ENCODE assay signal across 33 cellular contexts in genomic region chr17:11121680-11122079, GRCh38.
"Had no signal": no experiment of that assay in that cellular context is flagged by ENCODE, and none has a peak within 500 bp of the region (broad histone marks: within the 10 kb centered on the region; RNA-seq: fewer than 3 reads in every experiment).

No MANE protein-coding gene starts in this region.

- ATAC-seq: naive thymus-derived CD4-positive, alpha-beta T cell; natural killer cell; psoas muscle; right cardiac atrium; sciatic nerve; stimulated activated memory B cell treated with anti-CD40 and anti-IgM and Interleukin-4, amounts not matched to agents 10 μg/mL and 1 μg/mL and 100 μg/mL, for 72 hours; stimulated activated naive CD8-positive, alpha-beta T cell treated with anti-CD3 and anti-CD28 coated beads, Interleukin-15, amount 100 ng/mL, for 72 hours; stimulated activated naive CD8-positive, alpha-beta T cell treated with anti-CD3 and anti-CD28 coated beads, Interleukin-15, Interleukin-2, amounts not matched to agents 100 U/mL and 50 U/mL, for 24 hours; upper lobe of right lung had no signal

- H3K27me3 ChIP-seq: neutrophil, ovary, spleen, suprapubic skin, testis, tibial artery, transverse colon, upper lobe of right lung, vagina had no signal

- DNase-seq: naive thymus-derived CD4-positive, alpha-beta T cell; natural killer cell; nephron progenitor cell; nucleus accumbens; ovary; posterior cingulate gyrus; psoas muscle; right cardiac atrium; spleen; stimulated activated CD4-positive, alpha-beta T cell treated with anti-CD3 and anti-CD28 coated beads, Interleukin-12 subunit alpha, Interleukin-12 subunit beta, amount 100 ng/mL, for 4 hours; stimulated activated CD4-positive, alpha-beta T cell treated with anti-CD3 and anti-CD28 coated beads, Interleukin-1b, Interleukin-23, amount 100 ng/mL, for 48 hours; stimulated activated CD4-positive, alpha-beta T cell treated with anti-CD3 and anti-CD28 coated beads, Interleukin-4, amount 100 ng/mL, for 1 hour; stimulated activated CD4-positive, alpha-beta T cell treated with anti-CD3 and anti-CD28 coated beads, Interleukin-4, amount 100 ng/mL, for 4 hours; stimulated activated CD8-positive, alpha-beta memory T cell treated with anti-CD3 and anti-CD28 coated beads, Interleukin-4, amount 100 ng/mL, for 48 hours; stimulated activated naive CD4-positive, alpha-beta T cell; stimulated activated naive CD8-positive, alpha-beta T cell treated with anti-CD3 and anti-CD28 coated beads, Interleukin-15, amount 100 ng/mL, for 72 hours; stimulated activated naive CD8-positive, alpha-beta T cell treated with anti-CD3 and anti-CD28 coated beads, Interleukin-15, Interleukin-2, amounts not matched to agents 100 U/mL and 50 U/mL, for 24 hours; substantia nigra; testis; tibial artery; transverse colon; upper lobe of right lung had no signal

- H3K4me3 Mint-ChIP-seq: naive thymus-derived CD4-positive, alpha-beta T cell; natural killer cell; nephron progenitor cell; neural crest cell; stimulated activated memory B cell treated with anti-CD40 and anti-IgM and Interleukin-4, amounts not matched to agents 10 μg/mL and 1 μg/mL and 100 μg/mL, for 72 hours; stimulated activated naive CD8-positive, alpha-beta T cell treated with anti-CD3 and anti-CD28 coated beads, Interleukin-15, amount 100 ng/mL, for 72 hours; type B pancreatic cell had no signal

- H3K27me3 Mint-ChIP-seq: stimulated activated memory B cell treated with anti-CD40 and anti-IgM and Interleukin-4, amounts not matched to agents 10 μg/mL and 1 μg/mL and 100 μg/mL, for 72 hours; stimulated activated naive CD8-positive, alpha-beta T cell treated with anti-CD3 and anti-CD28 coated beads, Interleukin-15, amount 100 ng/mL, for 72 hours had no signal

- H3K4me1 Mint-ChIP-seq: naive thymus-derived CD4-positive, alpha-beta T cell; natural killer cell; nephron progenitor cell; neural crest cell; stimulated activated memory B cell treated with anti-CD40 and anti-IgM and Interleukin-4, amounts not matched to agents 10 μg/mL and 1 μg/mL and 100 μg/mL, for 72 hours; stimulated activated naive CD8-positive, alpha-beta T cell treated with anti-CD3 and anti-CD28 coated beads, Interleukin-15, amount 100 ng/mL, for 72 hours had no signal

- H3K36me3 Mint-ChIP-seq: naive thymus-derived CD4-positive, alpha-beta T cell; natural killer cell; stimulated activated memory B cell treated with anti-CD40 and anti-IgM and Interleukin-4, amounts not matched to agents 10 μg/mL and 1 μg/mL and 100 μg/mL, for 72 hours; type B pancreatic cell had no signal

- H3K4me1 ChIP-seq: parathyroid adenoma, psoas muscle, spleen, testis, tibial artery, upper lobe of right lung, vagina had no signal

- H3K4me3 ChIP-seq: ovary, psoas muscle, skin epidermis, smooth muscle cell, spleen, suprapubic skin, testis, tibial artery, transverse colon, upper lobe of right lung had no signal

- H3K36me3 ChIP-seq: neutrophil, ovary, spleen, suprapubic skin, tibial artery, transverse colon, upper lobe of right lung, vagina had no signal

- H3K27ac ChIP-seq: neutrophil, ovary, parathyroid adenoma, psoas muscle, skin epidermis, spleen, suprapubic skin, testis, tibial artery, transverse colon, upper lobe of right lung, vagina had no signal

- H3K9me3 ChIP-seq: neutrophil, ovary, psoas muscle, suprapubic skin, testis, tibial artery, transverse colon, upper lobe of right lung, vagina had no signal

- H3K27ac Mint-ChIP-seq: naive thymus-derived CD4-positive, alpha-beta T cell; natural killer cell; nephron progenitor cell; progenitor cell of endocrine pancreas; stimulated activated memory B cell treated with anti-CD40 and anti-IgM and Interleukin-4, amounts not matched to agents 10 μg/mL and 1 μg/mL and 100 μg/mL, for 72 hours; stimulated activated naive CD8-positive, alpha-beta T cell treated with anti-CD3 and anti-CD28 coated beads, Interleukin-15, amount 100 ng/mL, for 72 hours; type B pancreatic cell had no signal
